Comparison of ENCODE assay signal across 16 cellular contexts in the genomic region with DNA sequence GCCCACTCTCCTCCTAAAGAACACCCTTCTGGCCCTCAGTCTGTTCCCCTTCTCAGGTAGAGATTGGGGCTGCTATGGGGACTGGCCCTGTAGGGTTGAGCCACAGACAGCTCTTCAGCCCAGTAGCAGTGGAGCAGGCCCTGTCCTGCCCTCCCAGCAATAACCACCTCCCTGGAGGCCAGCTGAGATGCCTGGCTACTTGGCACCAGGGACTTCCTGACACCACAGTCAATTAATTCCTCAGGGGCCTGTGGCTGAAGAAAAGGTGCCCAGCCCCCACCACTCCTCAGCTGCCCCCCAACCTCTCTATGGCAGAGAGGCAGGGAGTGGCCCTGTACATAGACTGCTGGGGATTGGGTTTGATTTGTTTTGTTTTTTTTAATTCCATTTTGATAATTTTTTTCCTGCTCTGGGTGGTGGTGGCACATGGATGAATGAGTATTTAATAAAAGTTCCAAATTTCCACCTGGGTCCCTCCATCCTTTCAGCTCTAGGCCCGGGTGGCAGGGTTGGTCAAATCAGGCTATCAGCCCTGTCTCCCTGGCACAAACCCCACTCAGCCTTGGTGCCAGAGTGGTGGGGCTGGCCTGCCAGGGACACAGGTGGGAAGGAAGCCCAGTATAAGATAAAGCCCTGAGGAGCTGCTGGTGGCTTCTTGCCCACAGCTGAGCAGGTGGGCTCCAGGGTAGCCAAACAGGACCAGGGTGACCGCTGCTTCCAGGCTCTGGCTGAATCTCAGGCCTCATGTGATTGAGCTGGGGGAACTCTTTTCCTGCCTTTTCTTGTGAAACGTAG.
"Had no signal": no experiment of that assay in that cellular context is flagged by ENCODE, and none has a peak within 500 bp of the region (broad histone marks: within the 10 kb centered on the region; RNA-seq: fewer than 3 reads in every experiment).

No MANE protein-coding gene starts in this region.

- H3K4me3 Mint-ChIP-seq: activated CD4-positive, alpha-beta T cell treated with anti-CD3 and anti-CD28 coated beads for 36 hours; activated CD8-positive, alpha-beta T cell treated with anti-CD3 and anti-CD28 coated beads, Interleukin-2, amount 10 ng/mL, durations not matched to agents 7 days and 5 days; activated T-helper 17 cell treated with anti-CD3 and anti-CD28 coated beads, Interleukin-2, amount 50 U/mL, for 72 hours; natural killer cell treated with Interleukin-12 subunit alpha and Interleukin-12 subunit beta and Interleukin-15 and Interleukin-18, amount 100 ng/mL, for 72 hours had no signal

- H3K9me3 ChIP-seq: prostate gland, stomach, thoracic aorta had no signal

- DNase-seq: activated CD4-positive, alpha-beta T cell treated with anti-CD3 and anti-CD28 coated beads for 36 hours; activated CD8-positive, alpha-beta T cell treated with anti-CD3 and anti-CD28 coated beads, Interleukin-2, amount 10 ng/mL, durations not matched to agents 7 days and 5 days; activated naive CD4-positive, alpha-beta T cell treated with anti-CD3 and anti-CD28 coated beads, Interleukin-2, amount 50 U/mL, for 16 hours; amygdala; foreskin keratinocyte; immature natural killer cell; mammary epithelial cell; occipital lobe; stimulated activated CD4-positive, alpha-beta T cell treated with anti-CD3 and anti-CD28 coated beads, Interleukin-2, amount 100 ng/mL, for 48 hours; stomach; T1000 had no signal

- H3K4me1 ChIP-seq: prostate gland had no signal

- H3K27me3 ChIP-seq: foreskin keratinocyte, stomach had no signal

- H3K27ac Mint-ChIP-seq: activated CD4-positive, alpha-beta T cell treated with anti-CD3 and anti-CD28 coated beads for 36 hours had no signal

- H3K4me3 ChIP-seq: prostate gland, stomach, thoracic aorta had no signal

- H3K27ac ChIP-seq: foreskin keratinocyte, prostate gland, thoracic aorta, VCaP had no signal

- H3K27me3 Mint-ChIP-seq: activated CD4-positive, alpha-beta T cell treated with anti-CD3 and anti-CD28 coated beads for 36 hours; activated T-helper 17 cell treated with anti-CD3 and anti-CD28 coated beads, Interleukin-2, amount 50 U/mL, for 72 hours; natural killer cell treated with Interleukin-12 subunit alpha and Interleukin-12 subunit beta and Interleukin-15 and Interleukin-18, amount 100 ng/mL, for 72 hours had no signal

- H3K9me3 Mint-ChIP-seq: activated T-helper 17 cell treated with anti-CD3 and anti-CD28 coated beads, Interleukin-2, amount 50 U/mL, for 72 hours; immature natural killer cell; natural killer cell treated with Interleukin-12 subunit alpha and Interleukin-12 subunit beta and Interleukin-15 and Interleukin-18, amount 100 ng/mL, for 72 hours had no signal
